Comparison of ENCODE assay signal across 10 cellular contexts in genomic region chr6:157962601-157963084, GRCh38. TPM values are rescaled to one million over a fixed set of nuclear protein-coding genes. Genes with fewer than 3 reads are reported as not detected.
DNase-seq lines count a peak whose midpoint lies in the region; ATAC-seq and TF ChIP-seq lines count a peak whose summit lies in the region.
"Had no signal": no experiment of that assay in that cellular context is flagged by ENCODE, and none has a peak within 500 bp of the region (broad histone marks: within the 10 kb centered on the region; RNA-seq: fewer than 3 reads in every experiment).

No MANE protein-coding gene starts in this region.

- TF ChIP-seq POLR2A in Peyer's patch (IDR thresholded peaks at IDR 0.05): no peak

- intact Hi-C loops in ascending aorta (cut with DNase I): no loop called here

- CTCF ChIA-PET in RWPE1 (lab: Yijun Ruan, JAX): interaction anchor here (0.7 kb wide), 1 partner anchor 26 kb away, joined by 3 read pairs; no protein-coding TSS in a partner anchor

- H3K36me3 ChIP-seq in ascending aorta (no peaks in the 10 kb centered on the region), Peyer's patch (no peaks in the 10 kb centered on the region)

- H3K9me3 ChIP-seq in ascending aorta (peaks cover 5 to 22% of the 10 kb centered on the region in 2 donors), Peyer's patch (peaks cover 0 to 9% (median 3%) of the 10 kb centered on the region in 4 donors)

- H3K4me1 ChIP-seq in ascending aorta: peaks cover 0 to 3% of the 10 kb centered on the region in 2 donors
- peaks cover 0 to 6% (median 1%) of the 10 kb centered on the region in 4 donors for H3K4me1 ChIP-seq in Peyer's patch

- no peak for ATAC-seq in GM21717 (IDR thresholded peaks at IDR 0.05; ENCODE audit: unreplicated experiment)

- H3K27ac ChIP-seq in RWPE1 (peak overlapping the region; percentile 26; the same call in 1 of the 2 replicates), ascending aorta (peak overlapping the region; percentile 24 to 36), Peyer's patch (no peak overlapping the region)

- H3K4me3 ChIP-seq in ascending aorta (no peak overlapping the region), Peyer's patch (no peak overlapping the region)

- H3K27me3 ChIP-seq in ascending aorta (no peaks in the 10 kb centered on the region), Peyer's patch (no peaks in the 10 kb centered on the region)

- POLR2A ChIA-PET in RWPE1 (lab: Yijun Ruan, JAX; ENCODE audit: low non-redundant PET): no interaction called here

- TF ChIP-seq CTCF in RWPE1 (conservative IDR thresholded peaks at IDR 0.05; ENCODE audit: low read depth) (no peak), ascending aorta (IDR thresholded peaks at IDR 0.05) (no peak), Peyer's patch (IDR thresholded peaks at IDR 0.05) (no peak)

- DNase-seq in Daoy (ENCODE audit: low read depth) (peak; percentile 41), RWPE1 (ENCODE audit: low spot score) (no peak), ascending aorta (ENCODE audit: low spot score in 2 of 2) (peak in 1 of 2 donors; percentile 37), myocyte (ENCODE audit: low read depth) (peak; percentile 54), Peyer's patch (no peak), SW480 (ENCODE audit: low spot score) (no peak), NCI-H2227 treated with DMSO at 0.1 percent for 48 hours (lab: John Stamatoyannopoulos, UW) (no peak)
- DNase-seq: NCI-H1105; stimulated activated CD4-positive, alpha-beta T cell treated with anti-CD3 and anti-CD28 coated beads, Interleukin-2, amount 100 ng/mL, for 48 hours had no signal

RNA-seq across cellular contexts. Expression of gene SYNJ2, which starts 19.0 kb away (rescaled TPM):
- total RNA-seq in Daoy (2014; rRNA removed; shearing (Covaris generic)): 155 and 177 TPM in 2 replicates
- total RNA-seq in ascending aorta (3.0 TPM), myocyte (11.4 and 14.2 TPM in 2 replicates), Peyer's patch (10 to 100 TPM; 26.8 to 47.2 (median 34.0) TPM)
- 18.1 TPM for polyA plus RNA-seq in myocyte (2012)

Comparison
In these comparisons a context has a peak if more than half of its experiments do, and no peak if none do; other contexts are left out.
1. DNase-seq: peak in Daoy (single experiment) and myocyte (single experiment); none in RWPE1 (single experiment), Peyer's patch (0 of 3), SW480 (single experiment) and NCI-H2227 treated with DMSO at 0.1 percent for 48 hours (single experiment).
2. H3K27ac ChIP-seq: peak in RWPE1 (single experiment) and ascending aorta (2 of 2); none in Peyer's patch (0 of 4).